ENCODE assay signal across 10 cellular contexts in genomic region chr22:28951969-28952521, GRCh38.
DNase-seq lines count a peak whose midpoint lies in the region; ATAC-seq and TF ChIP-seq lines count a peak whose summit lies in the region.
"Had no signal": no experiment of that assay in that cellular context is flagged by ENCODE, and none has a peak within 500 bp of the region (broad histone marks: within the 10 kb centered on the region; RNA-seq: fewer than 3 reads in every experiment).

No MANE protein-coding gene starts in this region.

- DNase-seq in dorsolateral prefrontal cortex (no peak), left kidney (ENCODE audit: low read depth, low spot score) (peak; percentile 71), thyroid gland (peak; percentile 40 to 46), germinal center (ENCODE audit: low spot score) (no peak), D341Med (ENCODE audit: low spot score) (no peak)
- DNase-seq in activated naive CD4-positive, alpha-beta T cell (lab: John Stamatoyannopoulos, UW): no peak
- DNase-seq: activated naive CD8-positive, alpha-beta T cell treated with anti-CD3 and anti-CD28 coated beads for 36 hours; MV-4-11 had no signal

- 71% methylated on average over 8 of the region's 8 CpGs for WGBS in HUES64
- WGBS in thyroid gland, 2 donors: 52 to 54% methylated on average over 8 of the region's 8 CpGs

- H3K36me3 ChIP-seq in HUES64 (ENCODE audit: insufficient read depth, low read length) (no peaks in the 10 kb centered on the region), thyroid gland (no peaks in the 10 kb centered on the region)

- TF ChIP-seq CTCF in dorsolateral prefrontal cortex (IDR thresholded peaks at IDR 0.05 in 54 of 56, conservative IDR thresholded peaks at IDR 0.05 in 2 of 56; ENCODE audit: low read depth in 1 of 56, partially characterized antibody in 56 of 56): peak in 2 of 56 donors; percentile 11 to 15
- TF ChIP-seq CTCF in thyroid gland (IDR thresholded peaks at IDR 0.05): peak in 3 of 6 experiments; percentile 41 to 48 (median 43)

- no peak for ATAC-seq in HG03095 (IDR thresholded peaks at IDR 0.05; ENCODE audit: unreplicated experiment)

- H3K4me3 ChIP-seq in HUES64 (ENCODE audit: low read length) (no peak overlapping the region), dorsolateral prefrontal cortex (no peak overlapping the region), thyroid gland (replicated peaks in 1 of 3) (no peak overlapping the region)

- intact Hi-C loops in dorsolateral prefrontal cortex (cut with DNase I): no loop called here
- intact Hi-C loops in thyroid gland (cut with DNase I): no loop called here

- TF ChIP-seq POLR2A in thyroid gland (IDR thresholded peaks at IDR 0.05): no peak

- H3K4me1 ChIP-seq in HUES64 (ENCODE audit: insufficient read depth, low read length) (peaks cover 32% of the 10 kb centered on the region), thyroid gland (peaks cover 19 to 38% of the 10 kb centered on the region in 2 donors)

- peaks cover 7% of the 10 kb centered on the region; the same call in 1 of the 2 replicates for H3K9me3 ChIP-seq in HUES64 (ENCODE audit: insufficient read depth, low read depth, low read length)
- H3K9me3 ChIP-seq in thyroid gland: no peaks in the 10 kb centered on the region

- H3K27me3 ChIP-seq in HUES64 (ENCODE audit: insufficient read depth, low read length) (no peaks in the 10 kb centered on the region), dorsolateral prefrontal cortex (no peaks in the 10 kb centered on the region), thyroid gland (no peaks in the 10 kb centered on the region)

- H3K9ac ChIP-seq in HUES64 (ENCODE audit: low read depth, low read length): no peak overlapping the region

- peak overlapping the region; percentile 36; the same call in 1 of the 2 replicates for H3K27ac ChIP-seq in HUES64 (ENCODE audit: low read depth, low read length)
- H3K27ac ChIP-seq in dorsolateral prefrontal cortex: peak overlapping the region in 33 of 59 donors; percentile 10 to 89 (median 46)
- peak overlapping the region in 1 of 3 donors; percentile 34 for H3K27ac ChIP-seq in thyroid gland

Comparison
In these comparisons a context has a peak if more than half of its experiments do, and no peak if none do; other contexts are left out.
1. DNase-seq: peak in left kidney (single experiment) and thyroid gland (2 of 2); none in dorsolateral prefrontal cortex (0 of 10), germinal center (single experiment), activated naive CD4-positive, alpha-beta T cell (0 of 4) and D341Med (single experiment).